In the genomic region with DNA sequence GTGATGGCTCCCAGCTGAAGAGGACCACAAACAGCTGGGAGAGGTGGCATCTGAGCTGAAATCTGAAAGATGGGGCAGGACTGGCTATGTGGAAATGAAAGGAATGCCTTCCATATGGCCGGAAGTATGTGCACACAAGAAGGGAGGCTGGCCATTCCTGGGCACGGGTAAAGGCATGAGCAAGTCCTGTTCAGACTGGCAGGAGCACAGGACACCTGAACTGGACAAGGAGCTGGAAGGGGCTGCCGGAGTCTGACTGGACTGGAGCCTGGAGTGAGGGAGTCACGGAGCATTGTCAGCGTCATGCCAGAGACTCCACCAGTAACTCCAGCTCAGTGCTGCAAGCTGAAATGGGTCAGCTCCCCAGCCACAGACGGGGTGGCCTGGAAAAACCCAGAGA, we compare ENCODE assay signal across 17 cellular contexts.
"Had no signal": no experiment of that assay in that cellular context is flagged by ENCODE, and none has a peak within 500 bp of the region (broad histone marks: within the 10 kb centered on the region; RNA-seq: fewer than 3 reads in every experiment).

No MANE protein-coding gene starts in this region.

- DNase-seq: activated B cell treated with CpG ODN at 0.5 μM for 24 hours; activated CD4-positive, alpha-beta T cell treated with anti-CD3 and anti-CD28 coated beads, Interleukin-2, amount 10 ng/mL, durations not matched to agents 7 days and 5 days; activated CD8-positive, alpha-beta memory T cell treated with anti-CD3 and anti-CD28 coated beads for 24 hours; activated naive CD4-positive, alpha-beta T cell treated with anti-CD3 and anti-CD28 coated beads, Interleukin-2, amount 10 ng/mL, durations not matched to agents 7 days and 5 days; amygdala; endodermal cell; foreskin fibroblast; heart left ventricle; mesenchymal stem cell; ovary; sigmoid colon; stimulated activated CD4-positive, alpha-beta T cell treated with anti-CD3 and anti-CD28 coated beads, Interleukin-12 subunit alpha, Interleukin-12 subunit beta, amount 100 ng/mL, for 4 hours; stimulated activated CD4-positive, alpha-beta T cell treated with anti-CD3 and anti-CD28 coated beads, Interleukin-2, amount 100 ng/mL, for 48 hours; stimulated activated naive CD4-positive, alpha-beta T cell treated with Interleukin-2 at 50 U/mL for 16 hours; T-helper 1 cell; testis had no signal

- H3K9me3 ChIP-seq: esophagus muscularis mucosa, heart left ventricle, ovary, sigmoid colon, testis had no signal

- H3K27ac ChIP-seq: esophagus muscularis mucosa, heart left ventricle, ovary, sigmoid colon, testis had no signal

- H3K4me3 ChIP-seq: esophagus muscularis mucosa, heart left ventricle, ovary, sigmoid colon, testis had no signal

- H3K27ac Mint-ChIP-seq: activated B cell treated with CpG ODN at 0.5 μM for 24 hours; activated CD4-positive, alpha-beta T cell treated with anti-CD3 and anti-CD28 coated beads, Interleukin-2, amount 10 ng/mL, durations not matched to agents 7 days and 5 days; endodermal cell had no signal

- H3K4me3 Mint-ChIP-seq: activated B cell treated with CpG ODN at 0.5 μM for 24 hours; activated CD4-positive, alpha-beta T cell treated with anti-CD3 and anti-CD28 coated beads, Interleukin-2, amount 10 ng/mL, durations not matched to agents 7 days and 5 days; activated naive CD4-positive, alpha-beta T cell treated with anti-CD3 and anti-CD28 coated beads, Interleukin-2, amount 10 ng/mL, durations not matched to agents 7 days and 5 days; endodermal cell had no signal

- H3K36me3 ChIP-seq: ovary had no signal

- H3K9me3 Mint-ChIP-seq: activated B cell treated with CpG ODN at 0.5 μM for 24 hours, endodermal cell had no signal

- H3K27me3 Mint-ChIP-seq: activated B cell treated with CpG ODN at 0.5 μM for 24 hours; activated CD4-positive, alpha-beta T cell treated with anti-CD3 and anti-CD28 coated beads, Interleukin-2, amount 10 ng/mL, durations not matched to agents 7 days and 5 days; activated naive CD4-positive, alpha-beta T cell treated with anti-CD3 and anti-CD28 coated beads, Interleukin-2, amount 10 ng/mL, durations not matched to agents 7 days and 5 days had no signal

- ATAC-seq: heart left ventricle had no signal

- H3K27me3 ChIP-seq: esophagus muscularis mucosa, ovary, sigmoid colon, testis had no signal
